22 cellular contexts compared by ENCODE assay signal in the genomic region with DNA sequence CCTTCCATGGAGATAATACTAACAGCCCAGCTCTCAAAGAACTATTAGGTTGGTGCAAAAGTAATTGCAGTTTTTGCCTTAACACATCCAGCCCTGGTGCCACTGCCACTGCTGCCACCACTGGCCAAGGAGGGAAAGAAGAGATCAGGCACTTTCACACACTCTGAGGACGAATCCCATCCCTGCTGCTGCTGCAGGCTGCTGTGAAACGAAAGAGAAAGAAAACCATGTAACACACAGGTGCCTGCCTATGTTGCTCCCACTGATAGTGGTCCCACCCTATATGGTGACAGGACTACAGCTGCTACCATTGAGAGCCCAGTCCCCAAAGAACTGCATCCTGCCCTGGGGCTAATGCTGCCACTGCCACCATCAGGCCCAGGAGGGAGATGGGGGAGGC. TPM values are rescaled to one million over a fixed set of nuclear protein-coding genes. Genes with fewer than 3 reads are reported as not detected.
DNase-seq lines count a peak whose midpoint lies in the region; ATAC-seq and TF ChIP-seq lines count a peak whose summit lies in the region.
"Had no signal": no experiment of that assay in that cellular context is flagged by ENCODE, and none has a peak within 500 bp of the region (broad histone marks: within the 10 kb centered on the region; RNA-seq: fewer than 3 reads in every experiment).

No MANE protein-coding gene starts in this region.

- H3K36me3 Mint-ChIP-seq in CD8-positive, alpha-beta T cell: peaks cover 20% of the 10 kb centered on the region
- peaks cover 5% of the 10 kb centered on the region for H3K36me3 Mint-ChIP-seq in activated naive CD4-positive, alpha-beta T cell treated with anti-CD3 and anti-CD28 coated beads, Interleukin-2, amount 10 ng/mL, durations not matched to agents 7 days and 5 days

- TF ChIP-seq CTCF in CD8-positive, alpha-beta T cell (IDR thresholded peaks at IDR 0.05): no peak
- TF ChIP-seq CTCF in GM12872 (IDR thresholded peaks at IDR 0.05; ENCODE audit: insufficient read depth, low read depth, low read length) (0 out of 3 replicates have a peak, but pooled peaks have one; percentile 9), uterus (IDR thresholded peaks at IDR 0.05) (no peak)

- H3K4me1 Mint-ChIP-seq in CD8-positive, alpha-beta T cell (ENCODE audit: low read depth): peaks cover 20% of the 10 kb centered on the region
- peaks cover 3% of the 10 kb centered on the region for H3K4me1 Mint-ChIP-seq in activated naive CD4-positive, alpha-beta T cell treated with anti-CD3 and anti-CD28 coated beads, Interleukin-2, amount 10 ng/mL, durations not matched to agents 7 days and 5 days

- peaks cover 2% of the 10 kb centered on the region for H3K9me3 Mint-ChIP-seq in CD8-positive, alpha-beta T cell
- peaks cover 6% of the 10 kb centered on the region for H3K9me3 Mint-ChIP-seq in activated naive CD4-positive, alpha-beta T cell treated with anti-CD3 and anti-CD28 coated beads, Interleukin-2, amount 10 ng/mL, durations not matched to agents 7 days and 5 days
- H3K9me3 Mint-ChIP-seq: activated naive CD4-positive, alpha-beta T cell treated with anti-CD3 and anti-CD28 coated beads, Interleukin-2, amount 50 U/mL, for 72 hours; stimulated activated memory B cell treated with anti-CD40 and anti-IgM and Interleukin-4, amounts not matched to agents 10 μg/mL and 1 μg/mL and 100 μg/mL, for 72 hours had no signal

- H3K4me1 ChIP-seq in CD8-positive, alpha-beta T cell (ENCODE audit: insufficient read depth, low read length): peaks cover 3% of the 10 kb centered on the region
- no peaks in the 10 kb centered on the region for H3K4me1 ChIP-seq in uterus
- H3K4me1 ChIP-seq: Peyer's patch had no signal

- POLR2A ChIA-PET in CD8-positive, alpha-beta T cell (lab: Charles Lee): no interaction called here

- H3K36me3 ChIP-seq in CD8-positive, alpha-beta T cell (ENCODE audit: insufficient read depth, low read length): no peaks in the 10 kb centered on the region
- no peaks in the 10 kb centered on the region for H3K36me3 ChIP-seq in uterus
- H3K36me3 ChIP-seq: Peyer's patch had no signal

- intact Hi-C loops in CD8-positive, alpha-beta T cell (cut with DNase I, micrococcal nuclease): no loop called here
- intact Hi-C loops in uterus (cut with DNase I; ENCODE audit: low total_unique reads): no loop called here

- DNase-seq in CD8-positive, alpha-beta T cell: peak in 2 of 7 experiments; percentile 11 to 18
- peak; percentile 21 for DNase-seq in activated naive CD4-positive, alpha-beta T cell treated with anti-CD3 and anti-CD28 coated beads, Interleukin-2, amount 10 ng/mL, durations not matched to agents 7 days and 5 days
- DNase-seq in uterus: no peak
- no peak for DNase-seq in NK-92 treated with Interleukin-12 subunit alpha and Interleukin-12 subunit beta, amount 100 ng/mL, for 24 hours (lab: John Stamatoyannopoulos, UW)
- DNase-seq: activated CD4-positive, alpha-beta T cell treated with anti-CD3 and anti-CD28 coated beads for 4 hours; AML-193; cerebellar nuclear complex; DMS79; glutamatergic neuron; naive B cell; NCI-H1417 treated with DMSO at 0.1 percent for 48 hours; NCI-H510A; Peyer's patch; stimulated activated CD4-positive, alpha-beta T cell treated with anti-CD3 and anti-CD28 coated beads, Interleukin-2, amount 100 ng/mL, for 48 hours had no signal

- no peaks in the 10 kb centered on the region for H3K27me3 Mint-ChIP-seq in CD8-positive, alpha-beta T cell (ENCODE audit: low read depth)
- no peaks in the 10 kb centered on the region for H3K27me3 Mint-ChIP-seq in activated naive CD4-positive, alpha-beta T cell treated with anti-CD3 and anti-CD28 coated beads, Interleukin-2, amount 10 ng/mL, durations not matched to agents 7 days and 5 days
- H3K27me3 Mint-ChIP-seq: naive B cell; stimulated activated memory B cell treated with anti-CD40 and anti-IgM and Interleukin-4, amounts not matched to agents 10 μg/mL and 1 μg/mL and 100 μg/mL, for 72 hours had no signal

- H3K4me3 ChIP-seq in CD8-positive, alpha-beta T cell (ENCODE audit: low read depth, low read length): no peak overlapping the region
- no peak overlapping the region for H3K4me3 ChIP-seq in uterus
- H3K4me3 ChIP-seq: Peyer's patch had no signal

- H3K27ac ChIP-seq in CD8-positive, alpha-beta T cell (ENCODE audit: low read depth, low read length): no peak overlapping the region
- no peak overlapping the region for H3K27ac ChIP-seq in uterus
- H3K27ac ChIP-seq: epithelial cell of prostate, Peyer's patch had no signal

- H3K27ac Mint-ChIP-seq in CD8-positive, alpha-beta T cell: peak overlapping the region; percentile 57
- H3K27ac Mint-ChIP-seq in activated naive CD4-positive, alpha-beta T cell treated with anti-CD3 and anti-CD28 coated beads, Interleukin-2, amount 10 ng/mL, durations not matched to agents 7 days and 5 days: no peak overlapping the region
- H3K27ac Mint-ChIP-seq: activated naive CD4-positive, alpha-beta T cell treated with anti-CD3 and anti-CD28 coated beads, Interleukin-2, amount 50 U/mL, for 72 hours; naive B cell; stimulated activated memory B cell treated with anti-CD40 and anti-IgM and Interleukin-4, amounts not matched to agents 10 μg/mL and 1 μg/mL and 100 μg/mL, for 72 hours had no signal

- peak overlapping the region; percentile 8 for H3K4me3 Mint-ChIP-seq in CD8-positive, alpha-beta T cell
- no peak overlapping the region for H3K4me3 Mint-ChIP-seq in activated naive CD4-positive, alpha-beta T cell treated with anti-CD3 and anti-CD28 coated beads, Interleukin-2, amount 10 ng/mL, durations not matched to agents 7 days and 5 days
- H3K4me3 Mint-ChIP-seq: stimulated activated memory B cell treated with anti-CD40 and anti-IgM and Interleukin-4, amounts not matched to agents 10 μg/mL and 1 μg/mL and 100 μg/mL, for 72 hours had no signal

- CTCF ChIA-PET in CD8-positive, alpha-beta T cell (lab: Charles Lee): no interaction called here
- CTCF ChIA-PET in activated naive CD4-positive, alpha-beta T cell treated with anti-CD3 and anti-CD28 coated beads, Interleukin-2, amount 10 ng/mL, durations not matched to agents 7 days and 5 days (lab: Charles Lee): no interaction called here

- no peaks in the 10 kb centered on the region for H3K9me3 ChIP-seq in CD8-positive, alpha-beta T cell (ENCODE audit: low read length)
- no peaks in the 10 kb centered on the region for H3K9me3 ChIP-seq in uterus
- H3K9me3 ChIP-seq: Peyer's patch had no signal

- ATAC-seq in CD8-positive, alpha-beta T cell: peak; percentile 51
- ATAC-seq in HG03103 (IDR thresholded peaks at IDR 0.05; ENCODE audit: low read depth, unreplicated experiment): peak; percentile 58
- no peak for ATAC-seq in GM18511 (IDR thresholded peaks at IDR 0.05; ENCODE audit: unreplicated experiment)
- ATAC-seq in GM21515 (IDR thresholded peaks at IDR 0.05; ENCODE audit: unreplicated experiment): no peak
- ATAC-seq: HCT116; stimulated activated memory B cell treated with anti-CD40 and anti-IgM and Interleukin-4, amounts not matched to agents 10 μg/mL and 1 μg/mL and 100 μg/mL, for 72 hours had no signal

- H3K27me3 ChIP-seq in CD8-positive, alpha-beta T cell (ENCODE audit: insufficient read depth, low read length): no peaks in the 10 kb centered on the region
- no peaks in the 10 kb centered on the region for H3K27me3 ChIP-seq in uterus
- H3K27me3 ChIP-seq: Peyer's patch had no signal

- no peak for TF ChIP-seq POLR2A in uterus (IDR thresholded peaks at IDR 0.05)

RNA-seq across cellular contexts. Expression of a gene that starts 34.7 kb away (rescaled TPM):
- total RNA-seq in CD8-positive, alpha-beta T cell: under 1 TPM; 0.30 to 0.36 TPM
- total RNA-seq in uterus: 1 to 10 TPM in 3 of 4 donors, under 1 TPM in 1; 0.51 to 2.6 (median 1.8) TPM

RNA-seq across cellular contexts. Expression of a gene that starts 35.1 kb away (rescaled TPM):
- 1 to 10 TPM; 5.2 to 6.3 TPM for total RNA-seq in CD8-positive, alpha-beta T cell
- 10 to 100 TPM in 3 of 4 donors, 1 to 10 TPM in 1; 2.4 to 42.0 (median 20.2) TPM for total RNA-seq in uterus

Comparison
In these comparisons a context has a peak if more than half of its experiments do, and no peak if none do; other contexts are left out.
1. ATAC-seq: peak in CD8-positive, alpha-beta T cell (single experiment) and HG03103 (single experiment); none in GM18511 (single experiment) and GM21515 (single experiment).